In the genomic region with DNA sequence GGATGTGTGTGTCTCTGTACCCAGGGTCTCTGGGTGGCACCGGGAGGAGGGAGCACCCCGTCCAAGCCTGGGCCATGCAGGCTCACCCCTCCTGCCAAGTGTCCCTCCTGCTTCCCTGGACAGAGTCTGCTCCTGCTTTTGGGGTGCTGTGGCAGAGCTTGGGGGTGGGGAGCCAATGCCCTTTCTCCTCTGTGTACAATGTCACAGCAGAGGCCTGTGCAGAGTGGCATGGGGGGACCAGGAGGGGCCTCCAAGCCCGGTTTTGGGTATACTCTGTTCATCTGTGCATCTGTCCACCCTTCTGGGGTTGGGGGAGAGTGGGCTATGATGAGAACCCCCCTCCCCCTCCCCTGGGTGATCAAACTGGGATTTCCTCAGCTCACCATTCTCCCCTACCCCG, we compare ENCODE assay signal across 12 cellular contexts. TPM values are rescaled to one million over a fixed set of nuclear protein-coding genes. Genes with fewer than 3 reads are reported as not detected.
DNase-seq lines count a peak whose midpoint lies in the region; ATAC-seq and TF ChIP-seq lines count a peak whose summit lies in the region.
"Had no signal": no experiment of that assay in that cellular context is flagged by ENCODE, and none has a peak within 500 bp of the region (broad histone marks: within the 10 kb centered on the region; RNA-seq: fewer than 3 reads in every experiment).

No MANE protein-coding gene starts in this region.

- no peaks in the 10 kb centered on the region for H3K23me2 ChIP-seq in H9 (ENCODE audit: insufficient read length, low read depth, low read length, poor library complexity, severe bottlenecking)

- peak overlapping the region in 1 of 3 experiments; percentile 68; a peak in 1 of 7 replicates for H3K27ac Mint-ChIP-seq in H9
- H3K27ac Mint-ChIP-seq in neural progenitor cell: peak overlapping the region; percentile 38

- no peak overlapping the region for H3K4ac ChIP-seq in H9 (ENCODE audit: low read depth, low read length)

- no peak overlapping the region for H2AK5ac ChIP-seq in H9 (ENCODE audit: insufficient read length, low read length)

- H3K27ac ChIP-seq in H9 (ENCODE audit: insufficient read length, low read depth, low read length) (no peak overlapping the region), neural progenitor cell (no peak overlapping the region)

- H2BK5ac ChIP-seq in H9 (ENCODE audit: insufficient read length, low read length): no peak overlapping the region

- H4K5ac ChIP-seq in H9 (ENCODE audit: insufficient read length, low read depth, low read length): no peak overlapping the region

- peak overlapping the region; percentile 28 for H3K4me3 ChIP-seq in neural progenitor cell

- peaks cover 6% of the 10 kb centered on the region for H3K27me3 Mint-ChIP-seq in H9 (ENCODE audit: low read depth)
- peaks cover 5% of the 10 kb centered on the region for H3K27me3 Mint-ChIP-seq in neural progenitor cell (ENCODE audit: insufficient read depth, low read depth)

- no peak overlapping the region for H4K91ac ChIP-seq in H9 (ENCODE audit: insufficient read length, low read depth, low read length)

- no peak overlapping the region for H3T11ph ChIP-seq in H9 (ENCODE audit: low read length)

- no peaks in the 10 kb centered on the region for H3F3A ChIP-seq in neural progenitor cell (ENCODE audit: low read depth)

- H3K56ac ChIP-seq in H9 (ENCODE audit: insufficient read length, low read depth, low read length): no peak overlapping the region

- no peaks in the 10 kb centered on the region for H3K9me3 Mint-ChIP-seq in H9
- H3K9me3 Mint-ChIP-seq in neural progenitor cell: no peaks in the 10 kb centered on the region

- H2AFZ ChIP-seq in H9 (ENCODE audit: low read length) (no peak overlapping the region), neural progenitor cell (replicated peaks) (peak overlapping the region; percentile 43)

- H3K18ac ChIP-seq in H9 (ENCODE audit: insufficient read length, low read depth, low read length): peak overlapping the region; percentile 21

- H2BK12ac ChIP-seq in H9 (ENCODE audit: insufficient read length, low read depth, low read length): no peak overlapping the region

- no CpG with 5 or more reads among the region's 4 CpGs for WGBS in H9 (ENCODE audit: extremely low coverage, insufficient read length, low lambda C conversion rate)

- H3K36me3 ChIP-seq in neural progenitor cell: no peaks in the 10 kb centered on the region

- H3K9ac ChIP-seq in H9 (ENCODE audit: extremely low read depth, insufficient read length, low read length) (no peak overlapping the region), neural progenitor cell (no peak overlapping the region)

- H3K27me3 ChIP-seq in H9 (ENCODE audit: insufficient read depth, low read length) (no peaks in the 10 kb centered on the region), neural progenitor cell (no peaks in the 10 kb centered on the region)

- no peak overlapping the region for H4K8ac ChIP-seq in H9 (replicated peaks; ENCODE audit: insufficient read length, low read depth, low read length)

- H3K36me3 Mint-ChIP-seq in H9 (ENCODE audit: insufficient read depth in 1 of 3, low read depth in 3 of 3): no peaks in the 10 kb centered on the region
- peaks cover 2% of the 10 kb centered on the region for H3K36me3 Mint-ChIP-seq in neural progenitor cell

- TF ChIP-seq CTCF in H9 (conservative IDR thresholded peaks at IDR 0.05) (no peak), neural progenitor cell (IDR thresholded peaks at IDR 0.05) (no peak)

- H3K4me1 ChIP-seq in H9 (ENCODE audit: insufficient read depth, low read length) (no peaks in the 10 kb centered on the region), neural progenitor cell (peaks cover 19% of the 10 kb centered on the region)

- H3K79me2 ChIP-seq in H9 (ENCODE audit: insufficient read depth, low read length) (no peaks in the 10 kb centered on the region), neural progenitor cell (ENCODE audit: low read depth) (no peaks in the 10 kb centered on the region)

- ATAC-seq in GM18511 (IDR thresholded peaks at IDR 0.05; ENCODE audit: unreplicated experiment) (no peak), HG02884 (IDR thresholded peaks at IDR 0.05; ENCODE audit: unreplicated experiment) (no peak)

- H3K14ac ChIP-seq in H9 (ENCODE audit: insufficient read depth, low read length): peak overlapping the region; percentile 8

- no peak overlapping the region for H2BK15ac ChIP-seq in H9 (ENCODE audit: low read depth, low read length)

- H2BK120ac ChIP-seq in H9 (ENCODE audit: low read depth, low read length, poor library complexity, severe bottlenecking): no peak overlapping the region

- H3K4me1 Mint-ChIP-seq in H9: peaks cover 9 to 37% of the 10 kb centered on the region in 2 experiments
- peaks cover 32% of the 10 kb centered on the region for H3K4me1 Mint-ChIP-seq in neural progenitor cell
- H3K4me1 Mint-ChIP-seq: CD14-positive monocyte had no signal

- no peak overlapping the region for H3K4me2 ChIP-seq in H9 (ENCODE audit: insufficient read depth, insufficient read length, low read length)
- H3K4me2 ChIP-seq in neural progenitor cell: peak overlapping the region; percentile 66

- H3K79me1 ChIP-seq in H9 (ENCODE audit: insufficient read depth, low read depth, low read length, poor library complexity, severe bottlenecking): no peaks in the 10 kb centered on the region

- H3K9me3 ChIP-seq in H9 (ENCODE audit: control insufficient read depth, low read depth, low read length) (no peaks in the 10 kb centered on the region), neural progenitor cell (ENCODE audit: low read depth) (no peaks in the 10 kb centered on the region)

- no peak overlapping the region for H3K23ac ChIP-seq in H9 (ENCODE audit: insufficient read length, low read depth, low read length)

- DNase-seq in H9 (no peak), cerebellum (ENCODE audit: low spot score) (peak; percentile 24), neural progenitor cell (ENCODE audit: low spot score) (no peak), mesenteric fat pad (ENCODE audit: low spot score) (no peak), NOMO-1 treated with DMSO at 0.1 percent for 48 hours (lab: John Stamatoyannopoulos, UW; ENCODE audit: unreplicated experiment) (no peak)
- DNase-seq: ACHN, GDM1, NCI-H1092 treated with DMSO at 0.1 percent for 48 hours, SHP77 treated with DMSO at 0.1 percent for 48 hours had no signal

- peak overlapping the region in 1 of 2 experiments; percentile 21; a peak in 2 of 5 replicates for H3K4me3 Mint-ChIP-seq in H9
- peak overlapping the region; percentile 61 for H3K4me3 Mint-ChIP-seq in neural progenitor cell

- H4K20me1 ChIP-seq in H9 (ENCODE audit: control insufficient read depth, insufficient read depth, insufficient read length) (no peaks in the 10 kb centered on the region), neural progenitor cell (ENCODE audit: low read depth) (no peaks in the 10 kb centered on the region)

- no peak overlapping the region for H2BK20ac ChIP-seq in H9 (ENCODE audit: low read depth, low read length, poor library complexity, severe bottlenecking)

RNA-seq across cellular contexts. Expression of a gene that starts 33.5 kb away (rescaled TPM):
- 8.5 and 8.9 TPM in 2 replicates for total RNA-seq in H9 (2021)
- total RNA-seq in cerebellum: 3.3 TPM
- total RNA-seq in neural progenitor cell (ENCODE audit: low replicate concordance): 0.37 and 1.5 TPM in 2 replicates
- total RNA-seq in mesenteric fat pad: 28.5 TPM

RNA-seq across cellular contexts. Expression of a gene that starts 49.3 kb away (rescaled TPM):
- 88.7 and 101 TPM in 2 replicates for total RNA-seq in H9 (2021)
- total RNA-seq in cerebellum: 26.9 TPM
- 25.2 and 41.7 TPM in 2 replicates for total RNA-seq in neural progenitor cell (ENCODE audit: low replicate concordance)
- 71.9 TPM for total RNA-seq in mesenteric fat pad

RNA-seq across cellular contexts. Expression of a gene that starts 50.5 kb away (rescaled TPM):
- 155 and 164 TPM in 2 replicates for total RNA-seq in H9 (2021)
- 41.6 TPM for total RNA-seq in cerebellum
- 142 and 211 TPM in 2 replicates for total RNA-seq in neural progenitor cell (ENCODE audit: low replicate concordance)
- total RNA-seq in mesenteric fat pad: 173 TPM
